15 cellular contexts compared by ENCODE assay signal in the genomic region with DNA sequence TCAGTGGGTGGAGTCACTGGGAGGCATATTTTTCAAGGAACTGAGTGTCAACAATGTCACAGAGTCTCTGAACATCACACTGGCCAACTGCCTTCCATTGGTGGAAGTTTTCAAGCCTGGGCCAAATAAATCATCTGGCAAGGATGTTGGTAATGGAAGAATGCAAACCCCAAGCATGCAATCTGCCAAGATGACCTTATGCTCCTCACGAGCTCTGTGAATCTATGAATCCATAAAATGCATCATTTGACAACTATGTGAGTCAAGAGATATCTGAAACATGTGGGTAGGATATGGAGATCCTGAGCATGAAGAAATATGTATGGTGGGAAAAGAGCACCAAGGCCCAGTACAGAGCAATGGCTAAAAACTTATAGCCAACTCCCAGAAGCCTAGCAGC.
A peak's percentile ranks its signal among the peaks of the same experiment; 100 is the strongest.
DNase-seq lines count a peak whose midpoint lies in the region; FAIRE-seq and TF ChIP-seq lines count a peak whose summit lies in the region.
"Had no signal": no experiment of that assay in that cellular context is flagged by ENCODE, and none has a peak within 500 bp of the region (broad histone marks: within the 10 kb centered on the region; RNA-seq: fewer than 3 reads in every experiment).

No MANE protein-coding gene starts in this region.

- H3K36me3 Mint-ChIP-seq in activated T-helper 2 cell treated with anti-CD3 and anti-CD28 coated beads, Interferon-gamma antibody, Interleukin-2, Interleukin-4, amounts not matched to agents 10 μg/mL and 5 μg/mL and 100 μg/mL, durations not matched to agents 14 hours and 24 hours and 36 hours (ENCODE audit: low read depth): peaks cover 14% of the 10 kb centered on the region

- H3K9me3 Mint-ChIP-seq in activated T-helper 2 cell treated with anti-CD3 and anti-CD28 coated beads, Interferon-gamma antibody, Interleukin-2, Interleukin-4, amounts not matched to agents 10 μg/mL and 5 μg/mL and 100 μg/mL, durations not matched to agents 14 hours and 24 hours and 36 hours: peaks cover 24% of the 10 kb centered on the region

- no peak overlapping the region for H3K9ac ChIP-seq in mesendoderm (ENCODE audit: low read length)

- H3K27me3 Mint-ChIP-seq in activated T-helper 2 cell treated with anti-CD3 and anti-CD28 coated beads, Interferon-gamma antibody, Interleukin-2, Interleukin-4, amounts not matched to agents 10 μg/mL and 5 μg/mL and 100 μg/mL, durations not matched to agents 14 hours and 24 hours and 36 hours (ENCODE audit: low read depth): no peaks in the 10 kb centered on the region

- H3K4me3 ChIP-seq in HFF-Myc (replicated peaks; ENCODE audit: low read depth, low read length): no peak overlapping the region
- H3K4me3 ChIP-seq in mesendoderm (ENCODE audit: low read length): no peak overlapping the region
- H3K4me3 ChIP-seq: pancreas, upper lobe of left lung had no signal

- H3K4me3 Mint-ChIP-seq in activated T-helper 2 cell treated with anti-CD3 and anti-CD28 coated beads, Interferon-gamma antibody, Interleukin-2, Interleukin-4, amounts not matched to agents 10 μg/mL and 5 μg/mL and 100 μg/mL, durations not matched to agents 14 hours and 24 hours and 36 hours (ENCODE audit: low read depth): no peak overlapping the region
- H3K4me3 Mint-ChIP-seq: WTC11 had no signal

- H3K56ac ChIP-seq in mesendoderm (ENCODE audit: low read length): no peak overlapping the region

- H2BK5ac ChIP-seq in mesendoderm (ENCODE audit: low read length): no peak overlapping the region

- H3K79me1 ChIP-seq in mesendoderm (ENCODE audit: low read length): no peaks in the 10 kb centered on the region

- H2BK15ac ChIP-seq in mesendoderm (replicated peaks; ENCODE audit: low read depth): no peak overlapping the region

- no peaks in the 10 kb centered on the region for H3K36me3 ChIP-seq in mesendoderm (ENCODE audit: control insufficient read depth, insufficient read depth, low read length)
- H3K36me3 ChIP-seq: pancreas, upper lobe of left lung had no signal

- no peak overlapping the region for H3K27ac ChIP-seq in mesendoderm (ENCODE audit: low read depth, low read length)
- H3K27ac ChIP-seq: upper lobe of left lung had no signal

- no peak overlapping the region for H3K4ac ChIP-seq in mesendoderm (ENCODE audit: low read depth, low read length)

- TF ChIP-seq CTCF in HFF-Myc (IDR thresholded peaks at IDR 0.05; ENCODE audit: low read depth, low read length, missing control alignments) (no peak), D721Med (IDR thresholded peaks at IDR 0.05; ENCODE audit: insufficient read depth, missing control alignments) (no peak)

- H2BK120ac ChIP-seq in mesendoderm (ENCODE audit: low read depth, low read length): no peak overlapping the region

- no peak overlapping the region for H3K18ac ChIP-seq in mesendoderm (ENCODE audit: low read length)

- H2AK5ac ChIP-seq in mesendoderm (ENCODE audit: low read length): no peak overlapping the region

- H3K23ac ChIP-seq in mesendoderm (ENCODE audit: low read length): no peak overlapping the region

- H4K8ac ChIP-seq in mesendoderm (ENCODE audit: low read depth, low read length): no peak overlapping the region

- no peak overlapping the region for H3K4me2 ChIP-seq in mesendoderm (ENCODE audit: low read length)

- H3K4me1 ChIP-seq in mesendoderm (ENCODE audit: control insufficient read depth, low read depth, low read length): peaks cover 4% of the 10 kb centered on the region
- H3K4me1 ChIP-seq: upper lobe of left lung had no signal

- H3K79me2 ChIP-seq in mesendoderm (ENCODE audit: control insufficient read depth, insufficient read depth, low read length): no peaks in the 10 kb centered on the region

- peaks cover 34% of the 10 kb centered on the region for H3K4me1 Mint-ChIP-seq in activated T-helper 2 cell treated with anti-CD3 and anti-CD28 coated beads, Interferon-gamma antibody, Interleukin-2, Interleukin-4, amounts not matched to agents 10 μg/mL and 5 μg/mL and 100 μg/mL, durations not matched to agents 14 hours and 24 hours and 36 hours (ENCODE audit: low read depth)

- DNase-seq in A172 (ENCODE audit: low spot score) (peak; percentile 68), HFF-Myc (ENCODE audit: extremely low read depth, low read depth) (peak; percentile 17), foreskin melanocyte (peak; percentile 93), globus pallidus (ENCODE audit: low spot score) (no peak), NCI-H748 (lab: John Stamatoyannopoulos, UW; ENCODE audit: unreplicated experiment) (no peak), mesendoderm (no peak), D721Med (ENCODE audit: insufficient read length, low spot score) (no peak)
- DNase-seq in activated T-helper 2 cell treated with anti-CD3 and anti-CD28 coated beads, Interferon-gamma antibody, Interleukin-2, Interleukin-4, amounts not matched to agents 10 μg/mL and 5 μg/mL and 100 μg/mL, durations not matched to agents 14 hours and 24 hours and 36 hours (ENCODE audit: low spot score): no peak
- DNase-seq: activated CD8-positive, alpha-beta memory T cell treated with anti-CD3 and anti-CD28 coated beads, Interleukin-2, amount 50 U/mL, for 48 hours; amniotic stem cell; DMS153; pancreas; upper lobe of left lung had no signal

- no peaks in the 10 kb centered on the region for H3K27me3 ChIP-seq in mesendoderm (ENCODE audit: insufficient read depth, low read length, poor library complexity)
- H3K27me3 ChIP-seq: pancreas, upper lobe of left lung had no signal

- intact Hi-C loops in activated T-helper 2 cell treated with anti-CD3 and anti-CD28 coated beads, Interferon-gamma antibody, Interleukin-2, Interleukin-4, amounts not matched to agents 10 μg/mL and 5 μg/mL and 100 μg/mL, durations not matched to agents 14 hours and 24 hours and 36 hours (cut with micrococcal nuclease): no loop called here

- WGBS in mesendoderm (ENCODE audit: extremely low coverage, insufficient coverage, low lambda C conversion rate): no CpG with 5 or more reads among the region's 1 CpG

- FAIRE-seq in D721Med (lab: Jason Lieb, UNC): no peak
- FAIRE-seq: GM12891, pancreas had no signal

- peak overlapping the region; percentile 81 for H3K27ac Mint-ChIP-seq in activated T-helper 2 cell treated with anti-CD3 and anti-CD28 coated beads, Interferon-gamma antibody, Interleukin-2, Interleukin-4, amounts not matched to agents 10 μg/mL and 5 μg/mL and 100 μg/mL, durations not matched to agents 14 hours and 24 hours and 36 hours
- H3K27ac Mint-ChIP-seq: WTC11 had no signal

- no peak overlapping the region for H4K5ac ChIP-seq in mesendoderm (ENCODE audit: low read length)

Comparison
In these comparisons a context has a peak if more than half of its experiments do, and no peak if none do; other contexts are left out.
1. DNase-seq: peak in A172 (single experiment), HFF-Myc (single experiment) and foreskin melanocyte (single experiment); none in activated T-helper 2 cell treated with anti-CD3 and anti-CD28 coated beads, Interferon-gamma antibody, Interleukin-2, Interleukin-4, amounts not matched to agents 10 μg/mL and 5 μg/mL and 100 μg/mL, durations not matched to agents 14 hours and 24 hours and 36 hours (single experiment), globus pallidus (single experiment), NCI-H748 (single experiment), mesendoderm (single experiment) and D721Med (single experiment).